ENCODE assay signal across 10 cellular contexts in the genomic region with DNA sequence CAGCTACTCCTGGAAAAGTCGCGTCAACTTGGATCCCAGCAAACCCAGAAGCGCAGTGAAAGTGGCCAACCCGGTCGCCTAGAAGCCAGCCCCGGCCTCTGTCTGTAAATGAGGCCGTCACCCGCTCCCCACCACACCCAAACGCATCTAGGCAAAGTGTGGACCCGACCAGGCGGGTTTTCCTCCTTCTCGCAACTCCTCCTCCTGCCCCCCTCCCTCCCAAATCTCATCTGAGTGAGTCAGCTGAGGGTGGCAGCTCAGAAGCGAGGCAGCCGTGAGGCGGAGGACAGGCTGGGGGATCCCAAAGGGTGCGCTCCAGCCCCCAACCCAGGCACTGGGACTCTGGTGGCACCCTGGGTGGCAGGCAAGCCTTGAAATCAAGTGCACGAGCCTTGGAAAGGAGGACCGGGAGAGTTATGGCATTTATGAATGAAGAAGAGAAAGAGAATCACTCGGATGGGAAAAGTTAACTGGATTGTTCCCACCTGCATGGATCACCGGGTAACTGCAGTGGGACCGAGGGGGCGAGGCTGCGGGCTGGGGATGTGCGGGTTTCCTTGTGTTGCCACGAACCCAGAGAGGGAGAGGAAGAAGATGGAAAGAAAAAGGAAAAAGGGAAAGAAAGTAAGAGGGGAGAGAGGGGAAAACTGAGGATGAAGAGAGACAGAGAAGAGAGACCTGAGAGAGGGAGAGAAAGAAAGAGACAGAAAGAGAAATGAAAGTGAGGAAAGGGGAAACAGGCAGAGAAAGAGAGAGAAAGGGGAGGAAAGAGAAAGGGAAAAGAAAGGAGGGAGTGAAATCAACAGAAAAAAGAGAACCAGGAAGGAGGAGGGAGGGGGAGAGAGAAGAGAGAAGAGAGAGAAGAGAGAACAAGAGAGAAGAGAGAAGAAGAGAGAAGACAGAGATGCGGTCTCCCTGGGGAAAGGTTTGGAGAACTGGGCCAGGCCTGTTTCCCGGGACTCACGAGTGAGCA. TPM values are rescaled to one million over a fixed set of nuclear protein-coding genes. Genes with fewer than 3 reads are reported as not detected.
A peak's percentile ranks its signal among the peaks of the same experiment; 100 is the strongest.
DNase-seq lines count a peak whose midpoint lies in the region; ATAC-seq and TF ChIP-seq lines count a peak whose summit lies in the region.
"Had no signal": no experiment of that assay in that cellular context is flagged by ENCODE, and none has a peak within 500 bp of the region (broad histone marks: within the 10 kb centered on the region; RNA-seq: fewer than 3 reads in every experiment).

TSS of gene APCDD1L (minus strand) at position 160 of the 973 bp plus-strand sequence. CDS start 692 bp downstream, outside the sequence.

- no peaks in the 10 kb centered on the region for H3K79me2 ChIP-seq in OCI-LY7 (ENCODE audit: insufficient read depth, low read depth, low read length)

- CTCF ChIA-PET in OCI-LY7 (lab: Charles Lee; ENCODE audit: unreplicated experiment): no interaction called here

- peaks cover 54% of the 10 kb centered on the region for H3K27me3 ChIP-seq in ectodermal cell (ENCODE audit: control insufficient read depth, insufficient read depth, low read length, poor library complexity, severe bottlenecking)
- H3K27me3 ChIP-seq in aorta (ENCODE audit: control insufficient read depth in 1 of 2, insufficient read depth in 2 of 2, low read length in 1 of 2): no peaks in the 10 kb centered on the region

- no peaks in the 10 kb centered on the region for H4K20me1 ChIP-seq in OCI-LY7 (ENCODE audit: insufficient read depth, low read length)

- ATAC-seq in aorta (ENCODE audit: low FRiP score): peak; percentile 61
- ATAC-seq in GM19395 (IDR thresholded peaks at IDR 0.05; ENCODE audit: unreplicated experiment): no peak

- no peak within 1 kb of the TSS for H2AFZ ChIP-seq in OCI-LY7 (ENCODE audit: low read length)

- H3K27ac ChIP-seq in ectodermal cell (ENCODE audit: insufficient read depth, low read depth, low read length, poor library complexity, severe bottlenecking) (no peak within 1 kb of the TSS), aorta (ENCODE audit: low read depth in 1 of 2, low read length in 2 of 2) (no peak within 1 kb of the TSS), OCI-LY7 (ENCODE audit: low read depth, low read length, poor library complexity, severe bottlenecking) (no peak within 1 kb of the TSS)
- H3K27ac ChIP-seq: C4-2B had no signal

- peak within 1 kb of the TSS; percentile 30 for H3K4me3 ChIP-seq in ectodermal cell (ENCODE audit: insufficient read depth, low read depth, low read length)
- peak within 1 kb of the TSS; percentile 5 to 56 for H3K4me3 ChIP-seq in aorta (ENCODE audit: low read length in 2 of 2)
- H3K4me3 ChIP-seq in OCI-LY7 (ENCODE audit: low read depth, low read length, poor library complexity, severe bottlenecking): no peak within 1 kb of the TSS

- POLR2A ChIA-PET in OCI-LY7 (lab: Charles Lee): no interaction called here

- no TSS peak for BruUV-seq in OCI-LY7 (replicated peaks; lab: Mats Ljungman, UMichigan)

- DNase-seq in stimulated activated CD4-positive, alpha-beta T cell treated with anti-CD3 and anti-CD28 coated beads, Interleukin-15, amount 100 ng/mL, for 24 hours: peak; percentile 10
- DNase-seq in stimulated activated CD4-positive, alpha-beta T cell treated with anti-CD3 and anti-CD28 coated beads, Interleukin-4, amount 100 ng/mL, for 4 hours: no peak
- peak; percentile 42 for DNase-seq in kidney tubule cell (ENCODE audit: low spot score)
- DNase-seq in aorta: peak; percentile 68 to 84
- no peak for DNase-seq in activated CD4-positive, alpha-beta T cell treated with anti-CD3 and anti-CD28 coated beads, Interleukin-2, amount 50 U/mL, for 1 hour
- no peak for DNase-seq in OCI-LY7 (ENCODE audit: low spot score)
- DNase-seq: activated T-cell treated with anti-CD3 and anti-CD28 coated beads, Interleukin-2, amount 50 U/mL, for 48 hours had no signal

- H3K36me3 ChIP-seq in ectodermal cell (ENCODE audit: control insufficient read depth, insufficient read depth, low read length): no peaks in the 10 kb centered on the region
- H3K36me3 ChIP-seq in aorta (ENCODE audit: control insufficient read depth in 1 of 2, insufficient read depth in 2 of 2, low read length in 1 of 2): no peaks in the 10 kb centered on the region
- no peaks in the 10 kb centered on the region for H3K36me3 ChIP-seq in OCI-LY7 (ENCODE audit: insufficient read depth, low read length)

- H3K9me2 ChIP-seq in OCI-LY7 (ENCODE audit: insufficient read depth, low read length): no peaks in the 10 kb centered on the region

- no peaks in the 10 kb centered on the region for H3K9me3 ChIP-seq in ectodermal cell (ENCODE audit: control insufficient read depth, low read length)
- H3K9me3 ChIP-seq in aorta (ENCODE audit: control insufficient read depth, low read length): no peaks in the 10 kb centered on the region
- no peaks in the 10 kb centered on the region for H3K9me3 ChIP-seq in OCI-LY7 (ENCODE audit: low read length)

- H3K4me1 ChIP-seq in ectodermal cell (ENCODE audit: control insufficient read depth, insufficient read depth, low read length): peaks cover 16% of the 10 kb centered on the region
- H3K4me1 ChIP-seq in aorta (ENCODE audit: control insufficient read depth in 1 of 2, insufficient read depth in 2 of 2, low read length in 2 of 2): no peaks in the 10 kb centered on the region
- no peaks in the 10 kb centered on the region for H3K4me1 ChIP-seq in OCI-LY7 (ENCODE audit: insufficient read depth, low read length, poor library complexity, severe bottlenecking)

- TF ChIP-seq CTCF in OCI-LY7 (conservative IDR thresholded peaks at IDR 0.05; ENCODE audit: low read length): no peak

- H3K4me2 ChIP-seq in OCI-LY7 (ENCODE audit: low read length): no peak within 1 kb of the TSS

- WGBS in ectodermal cell, 2 experiments: 24 to 25% methylated on average over 27 of the region's 28 CpGs
- 25 to 27% methylated on average over 28 of the region's 28 CpGs for WGBS in aorta, 2 donors

- intact Hi-C loops in aorta (cut with DNase I) (loop anchor here in 1 of 2 donors (10.0 kb wide), 1 partner anchor 139 kb away; the partner anchor contains the start of gene STX16), OCI-LY7 (cut with micrococcal nuclease; ENCODE audit: unreplicated experiment) (no loop called here)

RNA-seq across cellular contexts. Expression of gene APCDD1L, which starts in this region (rescaled TPM):
- polyA plus RNA-seq in ectodermal cell (2013, experiment 1 of 4): 0.11 TPM
- 0.30 TPM for polyA plus RNA-seq in ectodermal cell (2013, experiment 2 of 4)
- polyA plus RNA-seq in ectodermal cell (2013, experiment 3 of 4): 0.69 TPM
- polyA plus RNA-seq in ectodermal cell (2013, experiment 4 of 4): 0.24 TPM
- total RNA-seq in aorta: 10 to 100 TPM in 1 of 2 donors, 1 to 10 TPM in 1; 1.7 to 14.6 TPM
- polyA plus RNA-seq in aorta: 1 to 10 TPM; 1.3 to 2.4 TPM
- not detected in 2 replicates for total RNA-seq in OCI-LY7 (2014; rRNA removed; shearing (Covaris generic))
- not detected in 2 replicates for total RNA-seq in OCI-LY7 (2022)

Comparison
In these comparisons a context has a peak if more than half of its experiments do, and no peak if none do; other contexts are left out.
1. DNase-seq: peak in stimulated activated CD4-positive, alpha-beta T cell treated with anti-CD3 and anti-CD28 coated beads, Interleukin-15, amount 100 ng/mL, for 24 hours (single experiment), kidney tubule cell (single experiment) and aorta (2 of 2); none in stimulated activated CD4-positive, alpha-beta T cell treated with anti-CD3 and anti-CD28 coated beads, Interleukin-4, amount 100 ng/mL, for 4 hours (0 of 2), activated CD4-positive, alpha-beta T cell treated with anti-CD3 and anti-CD28 coated beads, Interleukin-2, amount 50 U/mL, for 1 hour (single experiment) and OCI-LY7 (single experiment).